9 cellular contexts compared by ENCODE assay signal in the genomic region with DNA sequence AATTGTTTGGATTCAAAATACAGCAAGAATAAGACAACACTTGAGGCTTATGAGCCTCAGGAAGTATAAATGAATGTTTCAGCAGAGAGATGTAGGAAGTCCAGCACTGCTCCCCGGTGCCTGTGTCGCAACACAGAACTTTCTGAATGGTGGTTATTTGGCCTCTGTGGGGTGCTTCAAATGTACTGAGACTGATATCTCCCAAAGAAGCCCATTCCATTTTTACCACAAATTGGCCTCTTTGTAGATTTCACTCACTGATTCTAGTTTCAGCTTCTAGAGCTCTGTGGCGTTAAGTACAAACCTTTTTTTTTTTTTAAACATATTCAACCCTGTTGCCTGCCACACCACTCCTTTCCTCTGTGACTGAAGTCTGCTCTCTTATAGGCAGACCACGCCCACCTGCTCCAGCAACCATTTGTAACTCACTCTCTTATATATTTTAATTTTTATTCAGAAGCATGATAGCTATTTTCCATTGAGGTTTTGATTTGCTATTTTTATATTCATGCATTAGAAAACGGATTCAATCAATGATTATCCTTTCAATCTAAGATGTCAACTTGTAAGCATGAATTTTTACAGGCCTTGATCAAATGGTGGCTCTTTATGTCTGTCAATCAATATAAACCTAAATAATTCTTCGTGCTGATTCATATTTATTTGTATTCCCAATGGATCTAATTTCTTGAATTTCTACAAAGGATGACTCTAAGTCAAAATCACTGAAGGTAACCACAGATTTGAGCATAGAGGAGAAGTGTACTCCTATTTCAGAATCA.
DNase-seq lines count a peak whose midpoint lies in the region; ATAC-seq and TF ChIP-seq lines count a peak whose summit lies in the region.
"Had no signal": no experiment of that assay in that cellular context is flagged by ENCODE, and none has a peak within 500 bp of the region (broad histone marks: within the 10 kb centered on the region; RNA-seq: fewer than 3 reads in every experiment).

No MANE protein-coding gene starts in this region.

- H4K20me1 ChIP-seq in MM.1S (ENCODE audit: insufficient read depth, low read length) (no peaks in the 10 kb centered on the region), H9 (ENCODE audit: control insufficient read depth, insufficient read depth, insufficient read length) (no peaks in the 10 kb centered on the region)

- H3K9me3 ChIP-seq in HEK293 (ENCODE audit: control insufficient read depth, insufficient read depth, low read depth, low read length) = no peaks in the 10 kb centered on the region
- H3K9me3 ChIP-seq in MM.1S (replicated peaks; ENCODE audit: insufficient read depth, low read length) = no peaks in the 10 kb centered on the region
- H3K9me3 ChIP-seq in H9 (ENCODE audit: control insufficient read depth, low read depth, low read length) = no peaks in the 10 kb centered on the region

- peaks cover 17% of the 10 kb centered on the region for H3F3A ChIP-seq in MM.1S (ENCODE audit: insufficient read depth, low read length)

- H2BK120ac ChIP-seq in H9 (ENCODE audit: low read depth, low read length, poor library complexity, severe bottlenecking) = no peak overlapping the region

- POLR2A ChIA-PET in HEK293 (lab: Yijun Ruan, JAX) = no interaction called here

- H3K18ac ChIP-seq in H9 (ENCODE audit: insufficient read length, low read depth, low read length) = no peak overlapping the region

- H4K91ac ChIP-seq in H9 (ENCODE audit: insufficient read length, low read depth, low read length) = no peak overlapping the region

- CTCF ChIA-PET in HEK293 (lab: Yijun Ruan, JAX) = interaction anchor here (1.3 kb wide), 1 partner anchor 1340 kb away, joined by 5 read pairs; no protein-coding TSS in a partner anchor

- intact Hi-C loops in left ventricle myocardium superior (cut with micrococcal nuclease) = loop anchor here (10.0 kb wide), 2 partner anchors 178 to 548 kb away; no protein-coding TSS in a partner anchor

- no peaks in the 10 kb centered on the region for H3K9me2 ChIP-seq in MM.1S (replicated peaks; ENCODE audit: insufficient read depth, low read length)

- H3K36me3 Mint-ChIP-seq in H9 (ENCODE audit: insufficient read depth in 1 of 3, low read depth in 3 of 3) = peaks cover 7 to 36% (median 34%) of the 10 kb centered on the region in 3 experiments; a peak in 6 of 7 replicates

- H3K27me3 Mint-ChIP-seq in H9 (ENCODE audit: low read depth) = no peaks in the 10 kb centered on the region

- H3K27me3 ChIP-seq in MM.1S (replicated peaks; ENCODE audit: insufficient read depth, low read length) (no peaks in the 10 kb centered on the region), H9 (ENCODE audit: insufficient read depth, low read length) (no peaks in the 10 kb centered on the region)
- H3K27me3 ChIP-seq: cardiac muscle cell had no signal

- no peak overlapping the region for H2BK5ac ChIP-seq in H9 (ENCODE audit: insufficient read length, low read length)

- no peak overlapping the region for H3K9ac ChIP-seq in MM.1S (ENCODE audit: low read length)
- H3K9ac ChIP-seq in H9 (ENCODE audit: extremely low read depth, insufficient read length, low read length) = no peak overlapping the region

- H3K27ac Mint-ChIP-seq in H9 = no peak overlapping the region

- no peak overlapping the region for H2BK20ac ChIP-seq in H9 (ENCODE audit: low read depth, low read length, poor library complexity, severe bottlenecking)

- peaks cover 52% of the 10 kb centered on the region for H3K79me2 ChIP-seq in MM.1S (ENCODE audit: low read length)
- no peaks in the 10 kb centered on the region for H3K79me2 ChIP-seq in H9 (ENCODE audit: insufficient read depth, low read length)

- no peak overlapping the region for H3K4me3 Mint-ChIP-seq in H9

- H2BK12ac ChIP-seq in H9 (ENCODE audit: insufficient read length, low read depth, low read length) = no peak overlapping the region

- H3K4me1 Mint-ChIP-seq in H9 = peaks cover 7 to 11% of the 10 kb centered on the region in 2 experiments

- H2AFZ ChIP-seq in MM.1S (ENCODE audit: low read length) (no peak overlapping the region), H9 (ENCODE audit: low read length) (no peak overlapping the region)

- no peak overlapping the region for H3K14ac ChIP-seq in H9 (ENCODE audit: insufficient read depth, low read length)

- H3K36me3 ChIP-seq in HEK293 (ENCODE audit: control insufficient read depth in 2 of 2, insufficient read depth in 1 of 2, low read length in 2 of 2) (peaks cover 15 to 18% of the 10 kb centered on the region in 2 experiments), MM.1S (replicated peaks; ENCODE audit: insufficient read depth, low read length) (peaks cover 7% of the 10 kb centered on the region; the same call in 1 of the 2 replicates)

- DNase-seq in MM.1S (peak; percentile 82), left ventricle myocardium superior (peak; percentile 46), GM13977 (ENCODE audit: low spot score) (no peak), NCI-H1092 (lab: John Stamatoyannopoulos, UW) (no peak), H9 (no peak), A172 (ENCODE audit: low spot score) (no peak)

- H3K4me1 ChIP-seq in HEK293 (ENCODE audit: control insufficient read depth, insufficient read depth, low read length) = peaks cover 11% of the 10 kb centered on the region
- peaks cover 43% of the 10 kb centered on the region for H3K4me1 ChIP-seq in MM.1S (ENCODE audit: low read length)
- no peaks in the 10 kb centered on the region; the same call in 1 of the 2 replicates for H3K4me1 ChIP-seq in H9 (ENCODE audit: insufficient read depth, low read length)

- H3K56ac ChIP-seq in H9 (ENCODE audit: insufficient read length, low read depth, low read length) = no peak overlapping the region

- H3K23me2 ChIP-seq in H9 (ENCODE audit: insufficient read length, low read depth, low read length, poor library complexity, severe bottlenecking) = no peaks in the 10 kb centered on the region

- no peak overlapping the region for H2AK5ac ChIP-seq in H9 (ENCODE audit: insufficient read length, low read length)

- H4K5ac ChIP-seq in H9 (ENCODE audit: insufficient read length, low read depth, low read length) = no peak overlapping the region

- no peak for TF ChIP-seq CTCF in HEK293 (tag by site-specific recombination; IDR thresholded peaks at IDR 0.05)
- TF ChIP-seq CTCF in MM.1S (IDR thresholded peaks at IDR 0.05; ENCODE audit: low read length) = no peak
- TF ChIP-seq CTCF in GM13977 (IDR thresholded peaks at IDR 0.05; ENCODE audit: extremely low read depth, insufficient read depth, missing control alignments) = no peak
- TF ChIP-seq CTCF in H9 (conservative IDR thresholded peaks at IDR 0.05) = no peak

- H3K4me2 ChIP-seq in MM.1S (ENCODE audit: low read depth, low read length) = peak overlapping the region; percentile 33
- H3K4me2 ChIP-seq in H9 (ENCODE audit: insufficient read depth, insufficient read length, low read length) = no peak overlapping the region

- no peak overlapping the region for H2BK15ac ChIP-seq in H9 (ENCODE audit: low read depth, low read length)

- H4K8ac ChIP-seq in H9 (replicated peaks; ENCODE audit: insufficient read length, low read depth, low read length) = no peak overlapping the region

- ATAC-seq in GM18519 (IDR thresholded peaks at IDR 0.05; ENCODE audit: low FRiP score, unreplicated experiment) (peak; percentile 49), left ventricle myocardium superior (peak; percentile 73)

- H3K4me3 ChIP-seq in HEK293 (ENCODE audit: low read depth, low read length) (no peak overlapping the region), MM.1S (ENCODE audit: low read length) (no peak overlapping the region)
- H3K4me3 ChIP-seq: cardiac muscle cell had no signal

- H3K23ac ChIP-seq in H9 (ENCODE audit: insufficient read length, low read depth, low read length) = no peak overlapping the region

- no peaks in the 10 kb centered on the region for H3K79me1 ChIP-seq in H9 (ENCODE audit: insufficient read depth, low read depth, low read length, poor library complexity, severe bottlenecking)

- H3K27ac ChIP-seq in HEK293 (ENCODE audit: extremely low read depth, low read depth, low read length) (no peak overlapping the region), MM.1S (ENCODE audit: low read length) (peak overlapping the region; percentile 55; the same call in 1 of the 2 replicates), H9 (ENCODE audit: insufficient read length, low read depth, low read length) (no peak overlapping the region)
- H3K27ac ChIP-seq: cardiac muscle cell had no signal

- H3K4ac ChIP-seq in H9 (ENCODE audit: low read depth, low read length) = no peak overlapping the region

- no peaks in the 10 kb centered on the region for H3K9me3 Mint-ChIP-seq in H9

- no peak overlapping the region for H3T11ph ChIP-seq in H9 (ENCODE audit: low read length)

- in situ Hi-C loops in GM13977 (cut with MboI; ENCODE audit: low pct_unique_long_range_greater_than_20kb, low sequenced_read_pairs, unreplicated experiment) = loop anchor here (25.0 kb wide), 1 partner anchor 276 kb away; no protein-coding TSS in a partner anchor

- WGBS in H9 (ENCODE audit: extremely low coverage, insufficient read length, low lambda C conversion rate) = no CpG with 5 or more reads among the region's 6 CpGs

TF ChIP-seq in HEK293, 187 proteins besides CTCF, POLR2A, EP300 and RAD21:
- no peak for TF ChIP-seq ZNF777 (tag by site-specific recombination; IDR thresholded peaks at IDR 0.05; ENCODE audit: borderline replicate concordance)
- TF ChIP-seq KLF9 (tag by site-specific recombination; IDR thresholded peaks at IDR 0.05; ENCODE audit: low read depth) = 0 out of 2 replicates have a peak, but pooled peaks have one; percentile 27
TF ChIP-seq in HEK293: peak in this region for 1.

Comparison
In these comparisons a context has a peak if more than half of its experiments do, and no peak if none do; other contexts are left out.
1. DNase-seq: peak in MM.1S (single experiment) and left ventricle myocardium superior (single experiment); none in GM13977 (single experiment), NCI-H1092 (single experiment), H9 (single experiment) and A172 (single experiment).